Comparison of ENCODE assay signal across 2 cellular contexts in the genomic region with DNA sequence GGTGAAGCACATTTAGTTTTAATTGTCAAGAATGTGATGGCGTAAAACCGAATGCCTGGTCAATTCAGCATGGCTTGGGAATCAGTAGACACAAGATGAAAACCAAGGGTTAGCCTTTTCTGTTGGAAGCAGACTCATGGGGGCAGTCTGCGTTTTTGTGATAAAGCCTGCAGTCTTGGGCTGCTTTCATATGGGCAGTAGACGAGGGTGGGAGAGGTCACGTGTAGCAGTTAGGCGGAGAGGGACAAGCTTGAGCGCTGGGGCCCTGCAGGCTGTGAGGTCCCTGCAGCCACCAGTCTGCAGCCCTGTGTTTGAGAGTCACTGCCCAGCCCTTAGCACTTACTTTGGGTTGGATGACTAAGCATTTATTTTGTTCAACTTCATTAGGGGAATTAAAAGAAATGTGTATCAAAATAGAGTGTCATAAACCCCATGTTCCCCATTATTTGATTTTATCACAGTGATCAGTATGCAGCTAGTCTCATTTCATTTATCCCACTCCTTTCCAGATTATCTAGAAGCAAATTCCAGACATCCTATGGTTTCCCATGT.
TF ChIP-seq lines count a peak whose summit lies in the region.

No MANE protein-coding gene starts in this region.

TF ChIP-seq in WTC11, 78 proteins besides CTCF, POLR2A, EP300 and RAD21:
- TF ChIP-seq, protein P1, sequence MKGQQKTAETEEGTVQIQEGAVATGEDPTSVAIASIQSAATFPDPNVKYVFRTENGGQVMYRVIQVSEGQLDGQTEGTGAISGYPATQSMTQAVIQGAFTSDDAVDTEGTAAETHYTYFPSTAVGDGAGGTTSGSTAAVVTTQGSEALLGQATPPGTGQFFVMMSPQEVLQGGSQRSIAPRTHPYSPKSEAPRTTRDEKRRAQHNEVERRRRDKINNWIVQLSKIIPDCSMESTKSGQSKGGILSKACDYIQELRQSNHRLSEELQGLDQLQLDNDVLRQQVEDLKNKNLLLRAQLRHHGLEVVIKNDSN (CRISPR knock-in tag; IDR thresholded peaks at IDR 0.05), result peak; percentile 48; the same call in 1 of the 2 replicates
- TF ChIP-seq, protein P2, sequence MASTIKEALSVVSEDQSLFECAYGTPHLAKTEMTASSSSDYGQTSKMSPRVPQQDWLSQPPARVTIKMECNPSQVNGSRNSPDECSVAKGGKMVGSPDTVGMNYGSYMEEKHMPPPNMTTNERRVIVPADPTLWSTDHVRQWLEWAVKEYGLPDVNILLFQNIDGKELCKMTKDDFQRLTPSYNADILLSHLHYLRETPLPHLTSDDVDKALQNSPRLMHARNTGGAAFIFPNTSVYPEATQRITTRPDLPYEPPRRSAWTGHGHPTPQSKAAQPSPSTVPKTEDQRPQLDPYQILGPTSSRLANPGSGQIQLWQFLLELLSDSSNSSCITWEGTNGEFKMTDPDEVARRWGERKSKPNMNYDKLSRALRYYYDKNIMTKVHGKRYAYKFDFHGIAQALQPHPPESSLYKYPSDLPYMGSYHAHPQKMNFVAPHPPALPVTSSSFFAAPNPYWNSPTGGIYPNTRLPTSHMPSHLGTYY (CRISPR knock-in tag; IDR thresholded peaks at IDR 0.05), result no peak
- TF ChIP-seq TEAD4 (CRISPR knock-in tag; IDR thresholded peaks at IDR 0.05), result no peak
- TF ChIP-seq, protein P3, sequence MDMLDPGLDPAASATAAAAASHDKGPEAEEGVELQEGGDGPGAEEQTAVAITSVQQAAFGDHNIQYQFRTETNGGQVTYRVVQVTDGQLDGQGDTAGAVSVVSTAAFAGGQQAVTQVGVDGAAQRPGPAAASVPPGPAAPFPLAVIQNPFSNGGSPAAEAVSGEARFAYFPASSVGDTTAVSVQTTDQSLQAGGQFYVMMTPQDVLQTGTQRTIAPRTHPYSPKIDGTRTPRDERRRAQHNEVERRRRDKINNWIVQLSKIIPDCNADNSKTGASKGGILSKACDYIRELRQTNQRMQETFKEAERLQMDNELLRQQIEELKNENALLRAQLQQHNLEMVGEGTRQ (CRISPR knock-in tag; IDR thresholded peaks at IDR 0.05), result peak; percentile 62

TF ChIP-seq in HepG2, 621 proteins besides CTCF, POLR2A, EP300 and RAD21:
- TF ChIP-seq ZNF264 (CRISPR knock-in tag; IDR thresholded peaks at IDR 0.05), result no peak
- peak; percentile 73 for TF ChIP-seq NFE2L2 (IDR thresholded peaks at IDR 0.05; ENCODE audit: low read length)
TF ChIP-seq in HepG2: peak in this region for 1.
